In genomic region chr6:45981046-45981445, GRCh38 we compare ENCODE assay signal across 6 cellular contexts. TPM values are rescaled to one million over a fixed set of nuclear protein-coding genes. Genes with fewer than 3 reads are reported as not detected.
"Had no signal": no experiment of that assay in that cellular context is flagged by ENCODE, and none has a peak within 500 bp of the region (broad histone marks: within the 10 kb centered on the region; RNA-seq: fewer than 3 reads in every experiment).

No MANE protein-coding gene starts in this region.

- ATAC-seq: HepG2, K562 had no signal

- H3K36me3 Mint-ChIP-seq: IgD-negative memory B cell had no signal

- H3K4me1 Mint-ChIP-seq: IgD-negative memory B cell had no signal

- H3K27ac ChIP-seq: HL-60 had no signal

- H3K4me3 ChIP-seq: K562 had no signal

- H3K27me3 Mint-ChIP-seq: IgD-negative memory B cell had no signal

- H3K4me3 Mint-ChIP-seq: IgD-negative memory B cell had no signal

- DNase-seq: IMR-90 had no signal

RNA-seq across cellular contexts. Expression of gene CLIC5, which starts 34.6 kb away (rescaled TPM):
- total RNA-seq: HepG2, HT1080, IMR-90 had no signal
- polyA plus RNA-seq: HepG2, IMR-90, K562 had no signal
